In genomic region chr13:94707400-94708021, GRCh38 we compare ENCODE assay signal across 11 cellular contexts. TPM values are rescaled to one million over a fixed set of nuclear protein-coding genes. Genes with fewer than 3 reads are reported as not detected.
DNase-seq lines count a peak whose midpoint lies in the region; ATAC-seq, FAIRE-seq and TF ChIP-seq lines count a peak whose summit lies in the region.
"Had no signal": no experiment of that assay in that cellular context is flagged by ENCODE, and none has a peak within 500 bp of the region (broad histone marks: within the 10 kb centered on the region; RNA-seq: fewer than 3 reads in every experiment).

No MANE protein-coding gene starts in this region.

- no peaks in the 10 kb centered on the region for H3K79me2 ChIP-seq in HepG2 (ENCODE audit: insufficient read depth, low read length)

- no peak overlapping the region for H3K9ac ChIP-seq in HepG2 (ENCODE audit: insufficient read depth, low read depth, low read length)

- TF ChIP-seq RAD21 in HepG2 (CRISPR knock-in tag; IDR thresholded peaks at IDR 0.05) = no peak

- in situ Hi-C loops in HepG2 (cut with HindIII; ENCODE audit: extremely low pct_ligation_motif_present, low pct_unique_long_range_greater_than_20kb) = no loop called here

- BruUV-seq in HepG2 (replicated peaks; lab: Mats Ljungman, UMichigan) = no TSS peak

- CTCF ChIA-PET in HepG2 (lab: Yijun Ruan, JAX; ENCODE audit: low intra/inter-chr PET ratio, low total read pairs) = no interaction called here

- DNase-seq in HepG2 (ENCODE audit: low spot score) (no peak), right lobe of liver (no peak), iPS-NIHi7 (ENCODE audit: extremely low spot score) (peak; percentile 70), urothelium cell line (ENCODE audit: low spot score) (peak; percentile 49), NCI-H2081 treated with DMSO at 0.1 percent for 48 hours (lab: John Stamatoyannopoulos, UW) (no peak), HK-2 (ENCODE audit: unreplicated experiment) (no peak)
- DNase-seq in activated T-cell treated with anti-CD3 and anti-CD28 coated beads, Interleukin-2, amount 50 U/mL, for 72 hours = peak in 1 of 2 donors; percentile 17

- H3K27ac ChIP-seq in HepG2 (ENCODE audit: extremely low read length, insufficient read depth, low read length) = no peak overlapping the region
- no peak overlapping the region for H3K27ac ChIP-seq in right lobe of liver

- H3K4me3 ChIP-seq in HepG2 (replicated peaks in 1 of 3; ENCODE audit: insufficient read depth in 1 of 3, low read depth in 2 of 3, low read length in 3 of 3) = no peak overlapping the region
- no peak overlapping the region for H3K4me3 ChIP-seq in right lobe of liver

- intact Hi-C loops in HepG2 (cut with micrococcal nuclease; ENCODE audit: unreplicated experiment) = no loop called here
- intact Hi-C loops in right lobe of liver (cut with DNase I) = no loop called here

- peaks cover 81% of the 10 kb centered on the region for H3K27me3 Mint-ChIP-seq in activated T-cell treated with anti-CD3 and anti-CD28 coated beads, Interleukin-2, amount 50 U/mL, for 72 hours (ENCODE audit: low read depth)

- TF ChIP-seq POLR2A in HepG2 (IDR thresholded peaks at IDR 0.05; ENCODE audit: insufficient read depth in 1 of 2, low read depth in 2 of 2, low read length in 2 of 2) (no peak), right lobe of liver (IDR thresholded peaks at IDR 0.05) (no peak)

- no peaks in the 10 kb centered on the region for H3K9me3 Mint-ChIP-seq in activated T-cell treated with anti-CD3 and anti-CD28 coated beads, Interleukin-2, amount 50 U/mL, for 72 hours

- H3K4me2 ChIP-seq in HepG2 (ENCODE audit: low read depth, low read length) = no peak overlapping the region

- no peak for FAIRE-seq in HepG2 (lab: Jason Lieb, UNC)
- no peak for FAIRE-seq in urothelium cell line (lab: Jason Lieb, UNC)

- H3K36me3 Mint-ChIP-seq in activated T-cell treated with anti-CD3 and anti-CD28 coated beads, Interleukin-2, amount 50 U/mL, for 72 hours (ENCODE audit: insufficient read depth in 2 of 2) = peaks cover 5 to 11% of the 10 kb centered on the region in 2 donors

- H2AFZ ChIP-seq in HepG2 (ENCODE audit: low read length) = no peak overlapping the region

- H3K36me3 ChIP-seq in HepG2 (replicated peaks in 1 of 2; ENCODE audit: control insufficient read depth in 1 of 2, insufficient read depth in 2 of 2, low read length in 2 of 2) (no peaks in the 10 kb centered on the region), right lobe of liver (no peaks in the 10 kb centered on the region)

- TF ChIP-seq EP300 in HepG2 (IDR thresholded peaks at IDR 0.05; ENCODE audit: low read depth in 2 of 2, low read length in 2 of 2) (no peak), HepG2 (CRISPR knock-in tag; IDR thresholded peaks at IDR 0.05; ENCODE audit: borderline replicate concordance) (no peak)

- H3K9me3 ChIP-seq in HepG2 (ENCODE audit: low read length) = no peaks in the 10 kb centered on the region
- H3K9me3 ChIP-seq in right lobe of liver = no peaks in the 10 kb centered on the region

- ATAC-seq in HepG2 (no peak), right lobe of liver (no peak), HG02642 (IDR thresholded peaks at IDR 0.05; ENCODE audit: poor library complexity, unreplicated experiment) (no peak)
- ATAC-seq in activated T-cell treated with anti-CD3 and anti-CD28 coated beads, Interleukin-2, amount 50 U/mL, for 72 hours (replicated peaks in 1 of 2) = no peak

- H3K27me3 ChIP-seq in HepG2 (ENCODE audit: control insufficient read depth in 1 of 2, insufficient read depth in 2 of 2, low read length in 2 of 2) (peaks cover 19 to 88% of the 10 kb centered on the region in 2 experiments), right lobe of liver (peaks cover 10 to 79% of the 10 kb centered on the region in 2 donors)

- 45% methylated on average over 25 of the region's 41 CpGs for WGBS in HepG2 (ENCODE audit: low lambda C conversion rate)
- WGBS in right lobe of liver (ENCODE audit: insufficient coverage, low coverage, low lambda C conversion rate, missing lambda C conversion rate) = 3% methylated on average over 14 of the region's 41 CpGs

- H3K4me1 ChIP-seq in HepG2 (ENCODE audit: insufficient read depth, low read length) (no peaks in the 10 kb centered on the region), right lobe of liver (peaks cover 0 to 11% (median 1%) of the 10 kb centered on the region in 4 donors)

- H3K27ac Mint-ChIP-seq in activated T-cell treated with anti-CD3 and anti-CD28 coated beads, Interleukin-2, amount 50 U/mL, for 72 hours = peak overlapping the region; percentile 78

- POLR2A ChIA-PET in HepG2 (lab: Yijun Ruan, JAX) = no interaction called here

- TF ChIP-seq CTCF in HepG2 (CRISPR knock-in tag; IDR thresholded peaks at IDR 0.05) (no peak), right lobe of liver (IDR thresholded peaks at IDR 0.05) (no peak)

- peaks cover 41% of the 10 kb centered on the region for H3K4me1 Mint-ChIP-seq in activated T-cell treated with anti-CD3 and anti-CD28 coated beads, Interleukin-2, amount 50 U/mL, for 72 hours (ENCODE audit: low read depth)

- H4K20me1 ChIP-seq in HepG2 (ENCODE audit: insufficient read depth, low read length) = no peaks in the 10 kb centered on the region

- peak overlapping the region; percentile 77 to 93 for H3K4me3 Mint-ChIP-seq in activated T-cell treated with anti-CD3 and anti-CD28 coated beads, Interleukin-2, amount 50 U/mL, for 72 hours

TF ChIP-seq in HepG2, 621 proteins besides CTCF, POLR2A, EP300 and RAD21:
- TF ChIP-seq CBX2 (IDR thresholded peaks at IDR 0.05; ENCODE audit: low read depth, low read length) (no peak), CBX2 (CRISPR knock-in tag; IDR thresholded peaks at IDR 0.05; ENCODE audit: low read depth) (no peak), BCL6 (CRISPR knock-in tag; IDR thresholded peaks at IDR 0.05) (no peak), ZNF614 (CRISPR knock-in tag; IDR thresholded peaks at IDR 0.05; ENCODE audit: borderline replicate concordance) (no peak), HES4 (CRISPR knock-in tag; IDR thresholded peaks at IDR 0.05; ENCODE audit: borderline replicate concordance) (no peak), ZNF512B (CRISPR knock-in tag; IDR thresholded peaks at IDR 0.05; ENCODE audit: borderline replicate concordance) (no peak), MTF1 (CRISPR knock-in tag; IDR thresholded peaks at IDR 0.05) (no peak), HNRNPLL (IDR thresholded peaks at IDR 0.05; ENCODE audit: low read depth, low read length, poor library complexity, severe bottlenecking) (peak; percentile 19), MAFK (conservative IDR thresholded peaks at IDR 0.05 in 1 of 2, IDR thresholded peaks at IDR 0.05 in 1 of 2; ENCODE audit: low read length in 2 of 2) (no peak), SIX1 (CRISPR knock-in tag; IDR thresholded peaks at IDR 0.05; ENCODE audit: borderline replicate concordance) (no peak)

RNA-seq across cellular contexts. Expression of gene SOX21, which starts 4.8 kb away (rescaled TPM):
- total RNA-seq in HepG2 (2016; rRNA removed; fragmentation: Illumina TruSeq; extraction: Trizol) (not detected in 2 replicates), right lobe of liver (not detected)
- total RNA-seq in HepG2 (2016; cell fraction: cytosol; rRNA removed; fragmentation: Illumina TruSeq; extraction: Trizol; ENCODE audit: low read depth) = not detected in 2 replicates
- total RNA-seq in HepG2 (2016; cell fraction: insoluble cytoplasmic fraction; rRNA removed; fragmentation: Illumina TruSeq; extraction: Trizol) = not detected in 2 replicates
- not detected in 2 replicates for total RNA-seq in HepG2 (2016; cell fraction: membrane; rRNA removed; fragmentation: Illumina TruSeq; extraction: Trizol)
- total RNA-seq in HepG2 (2016; cell fraction: nucleus; rRNA removed; fragmentation: Illumina TruSeq; extraction: Trizol) = not detected in 2 replicates
- not detected in 2 replicates for polyA plus RNA-seq in HepG2 (2011; rRNA removed)
- not detected in 2 replicates for polyA plus RNA-seq in HepG2 (2011; cell fraction: cytosol; rRNA removed)
- polyA plus RNA-seq in HepG2 (2011; cell fraction: nucleus; rRNA removed) = not detected in 2 replicates
- polyA plus RNA-seq in HepG2 (2012) = not detected in 2 replicates
- polyA plus RNA-seq in HepG2 (2016; cell fraction: cytosol; fragmentation: Illumina TruSeq; extraction: Trizol; ENCODE audit: low read depth) = not detected in 2 replicates
- polyA plus RNA-seq in HepG2 (2016; cell fraction: insoluble cytoplasmic fraction; fragmentation: Illumina TruSeq; extraction: Trizol; ENCODE audit: low read depth) = not detected in 2 replicates
- polyA plus RNA-seq in HepG2 (2016; cell fraction: membrane; fragmentation: Illumina TruSeq; extraction: Trizol; ENCODE audit: low read depth) = not detected in 2 replicates
- polyA plus RNA-seq in HepG2 (2016; cell fraction: nucleus; fragmentation: Illumina TruSeq; extraction: Trizol; ENCODE audit: insufficient read depth, low read depth) = not detected in 2 replicates
- polyA minus RNA-seq in HepG2 (2011; rRNA and poly(A)+ RNA removed; ENCODE audit: low replicate concordance) = not detected in 2 replicates
- polyA minus RNA-seq in HepG2 (2011; cell fraction: cytosol; rRNA and poly(A)+ RNA removed) = not detected in 2 replicates
- not detected in 2 replicates for polyA minus RNA-seq in HepG2 (2011; cell fraction: nucleus; rRNA and poly(A)+ RNA removed)
- total RNA-seq in activated T-cell treated with anti-CD3 and anti-CD28 coated beads, Interleukin-2, amount 50 U/mL, for 72 hours = not detected
- total RNA-seq: fibroblast of villous mesenchyme, HT-29, RPMI7951 had no signal

Comparison
In these comparisons a context has a peak if more than half of its experiments do, and no peak if none do; other contexts are left out.
1. DNase-seq: peak in iPS-NIHi7 (single experiment) and urothelium cell line (single experiment); none in HepG2 (single experiment), right lobe of liver (0 of 3), NCI-H2081 treated with DMSO at 0.1 percent for 48 hours (single experiment) and HK-2 (single experiment).